ENCODE assay signal across 8 cellular contexts in the genomic region with DNA sequence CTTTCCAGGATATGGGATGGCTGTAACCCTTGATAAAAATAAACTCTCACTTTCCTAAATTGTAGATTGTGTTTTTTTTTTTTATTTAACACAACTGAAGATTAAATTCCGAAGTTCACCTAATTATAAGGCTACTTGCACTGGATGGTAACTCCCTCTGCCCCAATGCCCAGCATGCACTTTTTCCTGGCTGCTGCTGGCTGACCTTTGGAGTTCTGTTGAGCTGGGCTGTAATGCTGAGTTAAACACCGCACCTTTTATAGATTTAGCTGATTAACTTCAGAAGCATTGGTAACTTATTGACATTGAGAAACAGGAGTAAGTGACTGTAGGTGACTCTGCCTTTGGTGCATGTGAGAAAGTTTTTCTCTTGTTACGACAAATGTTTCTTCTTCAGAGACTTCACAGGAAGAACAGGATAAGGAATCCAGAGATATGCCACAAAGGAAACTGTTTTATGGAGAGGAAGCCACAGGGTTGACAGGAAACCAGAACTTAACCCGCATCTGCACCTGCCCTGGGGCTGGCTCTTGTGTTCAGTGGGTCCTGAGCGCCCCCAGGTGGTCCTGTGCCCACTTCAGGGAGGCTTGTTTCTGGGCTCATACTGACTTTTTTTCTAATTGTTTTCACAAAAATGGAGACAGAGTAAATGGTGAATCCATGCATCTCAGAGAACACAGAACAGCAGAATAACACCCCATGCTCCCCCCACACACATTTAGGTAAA.
DNase-seq lines count a peak whose midpoint lies in the region; FAIRE-seq and TF ChIP-seq lines count a peak whose summit lies in the region.
"Not testable (repeated sequence)": the region's sequence is repeated elsewhere in the genome, so short reads cannot be mapped to it uniquely, and the experiment has no call there.

No MANE protein-coding gene starts in this region.

- H3K27me3 ChIP-seq in CD8-positive, alpha-beta memory T cell (ENCODE audit: insufficient read depth, low read length, poor library complexity, severe bottlenecking); colonic mucosa; small intestine (ENCODE audit: control insufficient read depth in 2 of 2, insufficient read depth in 2 of 2, low read length in 2 of 2): not testable (repeated sequence)

- H3K27ac Mint-ChIP-seq in CD8-positive, alpha-beta memory T cell, result peak overlapping the region in 3 of 8 donors; percentile 3 to 73 (median 72)
- H3K27ac Mint-ChIP-seq in activated CD4-positive, alpha-beta T cell treated with anti-CD3 and anti-CD28 coated beads, Interleukin-2, amount 10 ng/mL, durations not matched to agents 7 days and 5 days, result peak overlapping the region; percentile 55

- not testable (repeated sequence) for H3K4me3 ChIP-seq in CD8-positive, alpha-beta memory T cell (ENCODE audit: low read length); SK-N-MC; colonic mucosa; small intestine (ENCODE audit: low read depth in 1 of 2, low read length in 2 of 2)
- H3K4me3 ChIP-seq in Jurkat, Clone E6-1 (ENCODE audit: low read length), result peak overlapping the region; percentile 28

- peak overlapping the region in 3 of 7 donors; percentile 31 to 66 (median 41) for H3K4me3 Mint-ChIP-seq in CD8-positive, alpha-beta memory T cell
- H3K4me3 Mint-ChIP-seq in activated CD4-positive, alpha-beta T cell treated with anti-CD3 and anti-CD28 coated beads, Interleukin-2, amount 10 ng/mL, durations not matched to agents 7 days and 5 days, result peak overlapping the region; percentile 39

- H3K4me1 Mint-ChIP-seq in CD8-positive, alpha-beta memory T cell, result peaks cover 34 to 42% (median 41%) of the 10 kb centered on the region in 3 donors
- peaks cover 39% of the 10 kb centered on the region for H3K4me1 Mint-ChIP-seq in activated CD4-positive, alpha-beta T cell treated with anti-CD3 and anti-CD28 coated beads, Interleukin-2, amount 10 ng/mL, durations not matched to agents 7 days and 5 days

- intact Hi-C loops in colonic mucosa (cut with DNase I), result not testable (repeated sequence)

- not testable (repeated sequence) for H3K27me3 Mint-ChIP-seq in CD8-positive, alpha-beta memory T cell; activated CD4-positive, alpha-beta T cell treated with anti-CD3 and anti-CD28 coated beads, Interleukin-2, amount 10 ng/mL, durations not matched to agents 7 days and 5 days

- not testable (repeated sequence) for H3K27ac ChIP-seq in CD8-positive, alpha-beta memory T cell (ENCODE audit: low read depth, low read length)
- H3K27ac ChIP-seq in SK-N-MC (peak overlapping the region; percentile 50), colonic mucosa (peak overlapping the region; percentile 72), small intestine (ENCODE audit: low read depth in 1 of 2, low read length in 1 of 2) (peak overlapping the region; percentile 70 to 85)

- H3K9me3 Mint-ChIP-seq in CD8-positive, alpha-beta memory T cell; activated CD4-positive, alpha-beta T cell treated with anti-CD3 and anti-CD28 coated beads, Interleukin-2, amount 10 ng/mL, durations not matched to agents 7 days and 5 days: not testable (repeated sequence)

- not testable (repeated sequence) for H3K36me3 ChIP-seq in CD8-positive, alpha-beta memory T cell (ENCODE audit: insufficient read depth, low read length); SK-N-MC (ENCODE audit: insufficient read depth, low read length); colonic mucosa; small intestine (ENCODE audit: control insufficient read depth in 2 of 2, insufficient read depth in 2 of 2, low read length in 2 of 2)

- DNase-seq in CD8-positive, alpha-beta memory T cell, result peak; percentile 7 to 69 (median 41)
- DNase-seq in Jurkat, Clone E6-1 (ENCODE audit: low read depth, low spot score), result peak; percentile 99
- not testable (repeated sequence) for DNase-seq in SK-N-MC (ENCODE audit: low read depth, low spot score)
- peak; percentile 63 for DNase-seq in activated CD4-positive, alpha-beta T cell treated with anti-CD3 and anti-CD28 coated beads, Interleukin-2, amount 10 ng/mL, durations not matched to agents 7 days and 5 days
- DNase-seq in activated T-cell treated with anti-CD3 and anti-CD28 coated beads, Interleukin-2, amount 50 U/mL, for 48 hours, result peak; percentile 73 to 78
- DNase-seq in colonic mucosa, result peak; percentile 43
- peak; percentile 96 for DNase-seq in small intestine
- peak; percentile 54 for DNase-seq in stimulated activated CD8-positive, alpha-beta memory T cell treated with anti-CD3 and anti-CD28 coated beads, Interleukin-4, amount 100 ng/mL, for 24 hours (ENCODE audit: low read depth)

- H3K36me3 Mint-ChIP-seq in CD8-positive, alpha-beta memory T cell; activated CD4-positive, alpha-beta T cell treated with anti-CD3 and anti-CD28 coated beads, Interleukin-2, amount 10 ng/mL, durations not matched to agents 7 days and 5 days (ENCODE audit: low read depth): not testable (repeated sequence)

- not testable (repeated sequence) for FAIRE-seq in small intestine (lab: Jason Lieb, UNC)

- not testable (repeated sequence) for H3K9ac ChIP-seq in SK-N-MC (ENCODE audit: insufficient read length); colonic mucosa (ENCODE audit: low read depth in 2 of 2, low read length in 2 of 2)

- H3K4me1 ChIP-seq in CD8-positive, alpha-beta memory T cell (ENCODE audit: insufficient read depth, low read length), result peaks cover 24% of the 10 kb centered on the region
- H3K4me1 ChIP-seq in colonic mucosa; small intestine (ENCODE audit: control insufficient read depth in 2 of 2, insufficient read depth in 1 of 2, low read depth in 1 of 2, low read length in 1 of 2): not testable (repeated sequence)

- CTCF ChIA-PET in CD8-positive, alpha-beta memory T cell (lab: Charles Lee), result interaction anchor here (1.0 kb wide), 1 partner anchor 23 kb away, joined by 3 read pairs; no protein-coding TSS in a partner anchor
- CTCF ChIA-PET in activated CD4-positive, alpha-beta T cell treated with anti-CD3 and anti-CD28 coated beads, Interleukin-2, amount 10 ng/mL, durations not matched to agents 7 days and 5 days (lab: Charles Lee), result interaction anchor here (0.8 to 1.1 kb wide), 3 partner anchors 75 to 349 kb away, joined by 3 to 5 read pairs (median 4); no protein-coding TSS in a partner anchor

- not testable (repeated sequence) for H3K9me3 ChIP-seq in CD8-positive, alpha-beta memory T cell (ENCODE audit: low read length); SK-N-MC (ENCODE audit: low read depth, low read length); colonic mucosa; small intestine (ENCODE audit: control insufficient read depth, low read depth)

- 3 to 25% (median 13%) methylated on average over 4 to 5 of the region's 5 CpGs for WGBS in small intestine, 3 donors

- POLR2A ChIA-PET in CD8-positive, alpha-beta memory T cell (lab: Charles Lee); activated CD4-positive, alpha-beta T cell treated with anti-CD3 and anti-CD28 coated beads, Interleukin-2, amount 10 ng/mL, durations not matched to agents 7 days and 5 days (lab: Charles Lee): not testable (repeated sequence)

- TF ChIP-seq CTCF in colonic mucosa (IDR thresholded peaks at IDR 0.05), result not testable (repeated sequence)
